In genomic region chr11:119106564-119107537, GRCh38 we compare ENCODE assay signal across 8 cellular contexts. TPM values are rescaled to one million over a fixed set of nuclear protein-coding genes. Genes with fewer than 3 reads are reported as not detected.
DNase-seq lines count a peak whose midpoint lies in the region; ATAC-seq, FAIRE-seq and TF ChIP-seq lines count a peak whose summit lies in the region.

TSS of gene C2CD2L (plus strand) at chr11:119107344. CDS start at chr11:119107742, 398 bp downstream.

- H3K27ac ChIP-seq in ACC112 (ENCODE audit: low read depth, low read length), result peak within 1 kb of the TSS; percentile 72

- FAIRE-seq in bronchial epithelial cell (lab: Jason Lieb, UNC), result no peak

- DNase-seq in NCI-H2227 (lab: John Stamatoyannopoulos, UW; ENCODE audit: unreplicated experiment), result peak; percentile 88
- DNase-seq in bronchial epithelial cell (ENCODE audit: low read depth), result peak; percentile 86
- DNase-seq in inferior parietal cortex (ENCODE audit: extremely low spot score), result peak; percentile 78
- peak; percentile 79 for DNase-seq in smooth muscle cell of the brain vasculature (ENCODE audit: low read depth, low spot score)

- H3K27me3 ChIP-seq in ACC112 (ENCODE audit: insufficient read depth, low read length) (no peaks in the 10 kb centered on the region), bronchial epithelial cell (ENCODE audit: control insufficient read depth, insufficient read depth, low read length) (no peaks in the 10 kb centered on the region)

- H3K36me3 ChIP-seq in ACC112 (ENCODE audit: insufficient read depth, low read length), result no peaks in the 10 kb centered on the region
- peaks cover 7% of the 10 kb centered on the region for H3K36me3 ChIP-seq in bronchial epithelial cell (ENCODE audit: control insufficient read depth, insufficient read depth, low read length)

- H3K4me3 ChIP-seq in ACC112 (ENCODE audit: low read depth, low read length) (peak within 1 kb of the TSS; percentile 98), WI38 (ENCODE audit: low read depth, low read length) (peak within 1 kb of the TSS; percentile 76), bronchial epithelial cell (ENCODE audit: low read depth, low read length) (peak within 1 kb of the TSS; percentile 81)

- H2AFZ ChIP-seq in ACC112 (ENCODE audit: low read length, unreplicated experiment), result peak within 1 kb of the TSS; percentile 85

- peaks cover 30% of the 10 kb centered on the region for H3K4me1 ChIP-seq in ACC112 (ENCODE audit: control insufficient read depth, insufficient read depth, low read length, unreplicated experiment)

- ATAC-seq in GM18867 (IDR thresholded peaks at IDR 0.05; ENCODE audit: unreplicated experiment) (peak; percentile 77), HG03108 (IDR thresholded peaks at IDR 0.05; ENCODE audit: unreplicated experiment) (peak; percentile 67)

- no peak for TF ChIP-seq CTCF in WI38 (IDR thresholded peaks at IDR 0.05; ENCODE audit: low read depth, low read length)
- no peak for TF ChIP-seq CTCF in bronchial epithelial cell (IDR thresholded peaks at IDR 0.05; ENCODE audit: insufficient read depth, low read length, severe bottlenecking)

- H3K79me2 ChIP-seq in ACC112 (ENCODE audit: control insufficient read depth, insufficient read depth, low read length, unreplicated experiment), result peaks cover 24% of the 10 kb centered on the region

RNA-seq across cellular contexts. Expression of gene C2CD2L, which starts in this region (rescaled TPM):
- total RNA-seq in bronchial epithelial cell, result 1.3 and 2.3 TPM in 2 replicates

Comparison
In these comparisons a context has a peak if more than half of its experiments do, and no peak if none do; other contexts are left out.
1. Peak in every context shown above with its lines: DNase-seq, ATAC-seq, H3K4me3 ChIP-seq and H3K27ac ChIP-seq.